14 cellular contexts compared by ENCODE assay signal in genomic region chr1:61221642-61222041, GRCh38.
DNase-seq lines count a peak whose midpoint lies in the region; ATAC-seq, FAIRE-seq and TF ChIP-seq lines count a peak whose summit lies in the region.
"Had no signal": no experiment of that assay in that cellular context is flagged by ENCODE, and none has a peak within 500 bp of the region (broad histone marks: within the 10 kb centered on the region; RNA-seq: fewer than 3 reads in every experiment).

No MANE protein-coding gene starts in this region.

- no peaks in the 10 kb centered on the region for H3K36me3 Mint-ChIP-seq in activated T-cell treated with anti-CD3 and anti-CD28 coated beads, Interleukin-2, amount 50 U/mL, for 4 hours (ENCODE audit: insufficient read depth)
- H3K36me3 Mint-ChIP-seq: T-cell had no signal

- H3K9ac ChIP-seq in subcutaneous abdominal adipose tissue (ENCODE audit: low read length in 5 of 5): peak overlapping the region in 2 of 5 donors; percentile 19 to 48

- no peaks in the 10 kb centered on the region for H3K9me3 Mint-ChIP-seq in activated T-cell treated with anti-CD3 and anti-CD28 coated beads, Interleukin-2, amount 50 U/mL, for 4 hours
- H3K9me3 Mint-ChIP-seq: dendritic cell treated with granulocyte-macrophage colony-stimulating factor and Interleukin-4, amounts not matched to agents 40 ng/mL and 50 ng/mL, for 4 days; T-cell had no signal

- H3K27ac ChIP-seq in subcutaneous abdominal adipose tissue (ENCODE audit: low read depth, low read length): peak overlapping the region; percentile 64

- H3K4me3 ChIP-seq in cardiac fibroblast (replicated peaks in 1 of 2; ENCODE audit: low read depth in 2 of 2, low read length in 2 of 2) (no peak overlapping the region), subcutaneous abdominal adipose tissue (ENCODE audit: low read depth in 1 of 5, low read length in 5 of 5) (no peak overlapping the region)

- H3K4me1 Mint-ChIP-seq in activated T-cell treated with anti-CD3 and anti-CD28 coated beads, Interleukin-2, amount 50 U/mL, for 4 hours (ENCODE audit: low read depth): no peaks in the 10 kb centered on the region
- H3K4me1 Mint-ChIP-seq: T-cell had no signal

- H3K9me3 ChIP-seq in subcutaneous abdominal adipose tissue (ENCODE audit: control insufficient read depth in 5 of 5, low read length in 5 of 5): no peaks in the 10 kb centered on the region

- H3K4me1 ChIP-seq in subcutaneous abdominal adipose tissue (ENCODE audit: control insufficient read depth in 5 of 5, insufficient read depth in 5 of 5, low read length in 5 of 5): peaks cover 2 to 46% (median 30%) of the 10 kb centered on the region in 5 donors

- no peak overlapping the region for H3K4me3 Mint-ChIP-seq in activated T-cell treated with anti-CD3 and anti-CD28 coated beads, Interleukin-2, amount 50 U/mL, for 4 hours
- H3K4me3 Mint-ChIP-seq: dendritic cell treated with granulocyte-macrophage colony-stimulating factor and Interleukin-4, amounts not matched to agents 40 ng/mL and 50 ng/mL, for 4 days; T-cell had no signal

- peaks cover 1% of the 10 kb centered on the region for H3K27me3 Mint-ChIP-seq in activated T-cell treated with anti-CD3 and anti-CD28 coated beads, Interleukin-2, amount 50 U/mL, for 4 hours (ENCODE audit: low read depth)
- H3K27me3 Mint-ChIP-seq: dendritic cell treated with granulocyte-macrophage colony-stimulating factor and Interleukin-4, amounts not matched to agents 40 ng/mL and 50 ng/mL, for 4 days had no signal

- ATAC-seq in activated T-cell treated with anti-CD3 and anti-CD28 coated beads, Interleukin-2, amount 50 U/mL, for 4 hours: no peak
- ATAC-seq: PC-3, T-cell had no signal

- H3K27me3 ChIP-seq in subcutaneous abdominal adipose tissue (ENCODE audit: control insufficient read depth in 5 of 5, insufficient read depth in 4 of 5, low read length in 5 of 5): no peaks in the 10 kb centered on the region

- TF ChIP-seq CTCF in cardiac fibroblast (IDR thresholded peaks at IDR 0.05; ENCODE audit: low read depth, low read length): no peak

- DNase-seq in NCI-H1105 treated with DMSO at 0.1 percent for 48 hours (lab: John Stamatoyannopoulos, UW) (peak; percentile 64), cardiac fibroblast (ENCODE audit: low read depth in 2 of 2) (peak; percentile 55 to 69), T-helper 2 cell (no peak), C1 segment of cervical spinal cord (lab: John Stamatoyannopoulos, UW) (no peak)
- DNase-seq in activated T-cell treated with anti-CD3 and anti-CD28 coated beads, Interleukin-2, amount 50 U/mL, for 4 hours: no peak
- DNase-seq: activated CD8-positive, alpha-beta memory T cell treated with anti-CD3 and anti-CD28 coated beads, Interleukin-2, amount 50 U/mL, for 48 hours; NCI-H2227 treated with DMSO at 0.1 percent for 48 hours; PC-3; stimulated activated CD4-positive, alpha-beta T cell treated with anti-CD3 and anti-CD28 coated beads, Interleukin-2, amount 100 ng/mL, for 24 hours; T-cell had no signal

- peak; percentile 98 for FAIRE-seq in islet of Langerhans (lab: Jason Lieb, UNC)
- FAIRE-seq: urothelium cell line had no signal

- no peaks in the 10 kb centered on the region for H3K36me3 ChIP-seq in subcutaneous abdominal adipose tissue (ENCODE audit: control insufficient read depth in 5 of 5, insufficient read depth in 5 of 5, low read length in 5 of 5)

Comparison
In these comparisons a context has a peak if more than half of its experiments do, and no peak if none do; other contexts are left out.
1. DNase-seq: peak in NCI-H1105 treated with DMSO at 0.1 percent for 48 hours (single experiment) and cardiac fibroblast (2 of 2); none in T-helper 2 cell (0 of 5), C1 segment of cervical spinal cord (0 of 14) and activated T-cell treated with anti-CD3 and anti-CD28 coated beads, Interleukin-2, amount 50 U/mL, for 4 hours (single experiment).